Comparison of ENCODE assay signal across 9 cellular contexts in the genomic region with DNA sequence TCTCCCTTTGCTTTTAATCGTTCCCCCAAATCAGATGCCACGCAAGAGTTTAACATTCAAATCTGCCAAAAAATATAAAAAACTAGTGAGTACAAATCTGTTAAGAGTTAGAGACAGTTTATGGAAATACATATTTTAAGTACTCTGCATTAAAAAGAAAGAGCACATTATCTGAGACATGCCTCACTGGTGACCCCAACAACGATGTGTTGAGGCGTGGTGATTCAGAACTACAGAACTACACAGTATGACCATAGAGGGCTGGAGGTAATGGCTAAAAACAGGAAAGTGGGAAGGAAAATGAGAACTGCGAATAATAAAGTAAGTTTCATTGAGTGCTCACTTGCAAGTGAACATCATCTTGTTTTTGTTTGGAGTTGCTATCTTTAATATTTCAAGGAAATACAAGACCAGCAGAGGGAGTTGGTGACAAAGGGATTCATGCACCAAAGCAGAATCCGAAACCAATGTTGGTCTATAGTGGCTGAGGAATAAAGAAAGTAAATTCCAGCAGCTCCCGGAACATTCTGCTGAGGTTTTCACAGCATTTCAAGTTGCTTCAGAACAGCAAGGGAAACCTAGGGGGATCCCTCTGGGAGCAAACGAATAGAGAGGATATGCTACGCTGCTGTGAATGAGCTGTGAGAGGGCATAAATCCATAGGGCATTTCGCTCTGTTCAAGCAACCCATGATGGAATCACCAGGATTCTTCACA.
DNase-seq lines count a peak whose midpoint lies in the region; ATAC-seq, FAIRE-seq and TF ChIP-seq lines count a peak whose summit lies in the region.
"Had no signal": no experiment of that assay in that cellular context is flagged by ENCODE, and none has a peak within 500 bp of the region (broad histone marks: within the 10 kb centered on the region; RNA-seq: fewer than 3 reads in every experiment).

No MANE protein-coding gene starts in this region.

- no peaks in the 10 kb centered on the region for H3K9me3 ChIP-seq in parathyroid adenoma (ENCODE audit: control insufficient read depth, low read length)

- no peak overlapping the region for H3K27ac ChIP-seq in parathyroid adenoma

- no peaks in the 10 kb centered on the region for H3K4me1 ChIP-seq in parathyroid adenoma

- ATAC-seq in GM21786 (IDR thresholded peaks at IDR 0.05; ENCODE audit: unreplicated experiment): no peak
- ATAC-seq: T-cell had no signal

- DNase-seq in Caki2 (ENCODE audit: low read depth): peak; percentile 58
- DNase-seq in NCI-H2227 (lab: John Stamatoyannopoulos, UW; ENCODE audit: unreplicated experiment): peak; percentile 50
- DNase-seq in epithelial cell of esophagus (ENCODE audit: low read depth): peak; percentile 45
- DNase-seq in GM19239 (ENCODE audit: insufficient read length, low spot score): no peak
- no peak for DNase-seq in stimulated activated naive CD4-positive, alpha-beta T cell treated with Interleukin-2 at 50 U/mL for 16 hours (lab: John Stamatoyannopoulos, UW)
- no peak for DNase-seq in activated CD4-positive, alpha-beta T cell treated with anti-CD3 and anti-CD28 coated beads, Interleukin-2, amount 50 U/mL, for 1 hour
- DNase-seq: T-cell had no signal

- no peak overlapping the region for H2AFZ ChIP-seq in parathyroid adenoma

- no peaks in the 10 kb centered on the region for H3K36me3 ChIP-seq in parathyroid adenoma (ENCODE audit: control insufficient read depth, insufficient read depth, low read length)

- no peak for FAIRE-seq in GM19239 (lab: Jason Lieb, UNC)

- no peaks in the 10 kb centered on the region for H3K79me2 ChIP-seq in parathyroid adenoma

- H3K27me3 ChIP-seq in parathyroid adenoma (ENCODE audit: control insufficient read depth, insufficient read depth, low read length): no peaks in the 10 kb centered on the region

- TF ChIP-seq CTCF in epithelial cell of esophagus (IDR thresholded peaks at IDR 0.05; ENCODE audit: insufficient read depth, low read depth, low read length, missing control alignments) (peak; percentile 47), parathyroid adenoma (IDR thresholded peaks at IDR 0.05) (no peak)

- in situ Hi-C loops in Caki2 (cut with HindIII; ENCODE audit: low pct_unique_long_range_greater_than_20kb, low sequenced_read_pairs): no loop called here

- H3K4me3 ChIP-seq in epithelial cell of esophagus (ENCODE audit: low read length) (no peak overlapping the region), parathyroid adenoma (ENCODE audit: low read depth, low read length) (no peak overlapping the region)

- peak overlapping the region; percentile 25 for H3K4me2 ChIP-seq in parathyroid adenoma (ENCODE audit: low read length)

- no peak overlapping the region for H3K9ac ChIP-seq in parathyroid adenoma

Comparison
In these comparisons a context has a peak if more than half of its experiments do, and no peak if none do; other contexts are left out.
1. DNase-seq: peak in Caki2 (single experiment), NCI-H2227 (single experiment) and epithelial cell of esophagus (single experiment); none in GM19239 (single experiment), stimulated activated naive CD4-positive, alpha-beta T cell treated with Interleukin-2 at 50 U/mL for 16 hours (single experiment) and activated CD4-positive, alpha-beta T cell treated with anti-CD3 and anti-CD28 coated beads, Interleukin-2, amount 50 U/mL, for 1 hour (single experiment).